15 cellular contexts compared by ENCODE assay signal in the genomic region with DNA sequence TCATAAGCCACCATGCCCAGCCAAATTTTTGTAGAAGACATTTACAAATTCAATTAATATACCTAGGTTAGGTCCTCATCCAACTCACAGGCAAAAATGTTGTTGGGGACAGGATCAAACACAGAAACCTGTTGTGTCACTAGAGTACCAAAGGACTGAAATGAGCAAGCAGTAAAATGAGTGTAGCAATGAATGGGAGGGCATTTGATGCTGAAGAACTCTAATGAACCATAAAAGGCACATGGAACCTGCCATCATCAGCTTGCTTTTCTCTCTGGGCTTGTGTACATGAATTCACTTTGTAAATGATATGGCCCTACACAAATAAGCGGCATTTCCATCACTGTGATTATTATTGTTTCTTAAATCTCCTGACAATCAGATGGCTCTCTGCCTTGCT. TPM values are rescaled to one million over a fixed set of nuclear protein-coding genes. Genes with fewer than 3 reads are reported as not detected.
A peak's percentile ranks its signal among the peaks of the same experiment; 100 is the strongest.
DNase-seq lines count a peak whose midpoint lies in the region; ATAC-seq and TF ChIP-seq lines count a peak whose summit lies in the region.
"Had no signal": no experiment of that assay in that cellular context is flagged by ENCODE, and none has a peak within 500 bp of the region (broad histone marks: within the 10 kb centered on the region; RNA-seq: fewer than 3 reads in every experiment).

No MANE protein-coding gene starts in this region.

- intact Hi-C loops in right cardiac atrium (cut with DNase I) (loop anchor here in 1 of 4 donors (10.0 kb wide), 1 partner anchor 47 kb away; no protein-coding TSS in a partner anchor), Right ventricle myocardium superior (cut with DNase I) (loop anchor here (5.0 kb wide), 1 partner anchor 59 kb away; no protein-coding TSS in a partner anchor), adrenal gland (cut with DNase I) (loop anchor here in 1 of 2 donors (10.0 kb wide), 1 partner anchor 67 kb away; no protein-coding TSS in a partner anchor)

- TF ChIP-seq POLR2A in gastroesophageal sphincter (IDR thresholded peaks at IDR 0.05): no peak
- no peak for TF ChIP-seq POLR2A in adrenal gland (IDR thresholded peaks at IDR 0.05)

- peak overlapping the region; percentile 18 for H3K27ac ChIP-seq in right cardiac atrium (ENCODE audit: low read length)
- H3K27ac ChIP-seq in gastroesophageal sphincter: peak overlapping the region; percentile 60 to 85 (median 82)
- H3K27ac ChIP-seq in adrenal gland: peak overlapping the region in 2 of 5 donors; percentile 35
- H3K27ac ChIP-seq: SJSA1 had no signal

- H3K9me3 ChIP-seq in right cardiac atrium (ENCODE audit: control insufficient read depth, low read length) (no peaks in the 10 kb centered on the region), gastroesophageal sphincter (no peaks in the 10 kb centered on the region), adrenal gland (replicated peaks in 1 of 3) (no peaks in the 10 kb centered on the region)
- H3K9me3 ChIP-seq: SJSA1 had no signal

- ATAC-seq in right cardiac atrium (no peak), Right ventricle myocardium superior (ENCODE audit: poor library complexity) (no peak), gastroesophageal sphincter (no peak), GM18519 (IDR thresholded peaks at IDR 0.05; ENCODE audit: low FRiP score, unreplicated experiment) (no peak)
- ATAC-seq: naive thymus-derived CD4-positive, alpha-beta T cell had no signal

- no peak for DNase-seq in right cardiac atrium
- no peak for DNase-seq in Right ventricle myocardium superior
- DNase-seq in putamen (ENCODE audit: low spot score): peak; percentile 46
- DNase-seq in adrenal gland: no peak
- no peak for DNase-seq in NCI-H1092 treated with DMSO at 0.1 percent for 48 hours (lab: John Stamatoyannopoulos, UW)
- no peak for DNase-seq in hippocampal formation (lab: John Stamatoyannopoulos, UW)
- DNase-seq: activated CD4-positive, alpha-beta T cell treated with anti-CD3 and anti-CD28 coated beads, Interleukin-2, amount 50 U/mL, for 48 hours; HFFc6; naive thymus-derived CD4-positive, alpha-beta T cell; NCI-H2081 treated with DMSO at 0.1 percent for 48 hours had no signal

- TF ChIP-seq CTCF in gastroesophageal sphincter (IDR thresholded peaks at IDR 0.05) (no peak), adrenal gland (IDR thresholded peaks at IDR 0.05) (no peak)

- H3K4me1 ChIP-seq in right cardiac atrium (ENCODE audit: control insufficient read depth, insufficient read depth, low read length) (peaks cover 14% of the 10 kb centered on the region), gastroesophageal sphincter (peaks cover 0 to 76% (median 7%) of the 10 kb centered on the region in 3 donors), adrenal gland (replicated peaks in 1 of 2) (peaks cover 17 to 35% of the 10 kb centered on the region in 2 donors)

- no peak for TF ChIP-seq EP300 in gastroesophageal sphincter (IDR thresholded peaks at IDR 0.05)

- WGBS in right cardiac atrium: 55% methylated on average over 1 of the region's 1 CpG
- WGBS in gastroesophageal sphincter (ENCODE audit: low coverage in 1 of 2), 2 donors: 46 to 100% methylated on average over 1 of the region's 1 CpG
- 70 to 90% (median 80%) methylated on average over 1 of the region's 1 CpG for WGBS in adrenal gland, 4 donors

- H3K27me3 ChIP-seq in right cardiac atrium (ENCODE audit: control insufficient read depth, insufficient read depth): no peaks in the 10 kb centered on the region
- H3K27me3 ChIP-seq in gastroesophageal sphincter: no peaks in the 10 kb centered on the region
- no peaks in the 10 kb centered on the region for H3K27me3 ChIP-seq in adrenal gland
- H3K27me3 ChIP-seq: SJSA1 had no signal

- H3K36me3 ChIP-seq in gastroesophageal sphincter (no peaks in the 10 kb centered on the region), adrenal gland (replicated peaks in 1 of 2) (no peaks in the 10 kb centered on the region)
- H3K36me3 ChIP-seq: SJSA1 had no signal

- H3K4me3 ChIP-seq in right cardiac atrium (ENCODE audit: low read length): no peak overlapping the region
- H3K4me3 ChIP-seq in gastroesophageal sphincter: no peak overlapping the region
- no peak overlapping the region for H3K4me3 ChIP-seq in adrenal gland
- H3K4me3 ChIP-seq: SJSA1, skin epidermis had no signal

RNA-seq across cellular contexts. Expression of a gene that starts 17.8 kb away (rescaled TPM):
- total RNA-seq in right cardiac atrium (10 to 100 TPM; 34.3 to 44.0 (median 37.3) TPM), Right ventricle myocardium superior (25.7 TPM), gastroesophageal sphincter (10 to 100 TPM; 11.2 to 37.7 (median 26.6) TPM), adrenal gland (10 to 100 TPM in 3 of 8 donors, 1 to 10 TPM in 5; 7.3 to 19.3 (median 9.5) TPM)
- polyA plus RNA-seq in right cardiac atrium (12.8 TPM), adrenal gland (1 to 10 TPM; 2.5 to 6.6 (median 4.8) TPM)

RNA-seq across cellular contexts. Expression of a gene that starts 51.1 kb away (rescaled TPM):
- not detected for total RNA-seq in right cardiac atrium
- polyA plus RNA-seq in right cardiac atrium: 0.05 TPM
- total RNA-seq in Right ventricle myocardium superior: 0.13 TPM
- total RNA-seq in gastroesophageal sphincter: under 1 TPM in 2 of 4 donors, not detected in 2; 0.27 to 0.39 TPM
- total RNA-seq in adrenal gland: under 1 TPM in 1 of 8 donors, not detected in 7; 0.11 TPM
- polyA plus RNA-seq in adrenal gland: under 1 TPM in 2 of 3 donors, not detected in 1; 0.07 to 0.08 TPM
- total RNA-seq: activated T-helper 1 cell treated with anti-CD3 and anti-CD28 coated beads, Interleukin-12 subunit alpha, Interleukin-12 subunit beta, Interleukin-2, Interleukin-4 antibody, amounts not matched to agents 30 ng/mL and 10 ng/mL and 1 ng/mL, durations not matched to agents 14 hours and 24 hours and 36 hours; HFFc6; naive thymus-derived CD4-positive, alpha-beta T cell; SJSA1 had no signal
- polyA plus RNA-seq: naive thymus-derived CD4-positive, alpha-beta T cell had no signal
